Comparison of ENCODE assay signal across 1 cellular context in the genomic region with DNA sequence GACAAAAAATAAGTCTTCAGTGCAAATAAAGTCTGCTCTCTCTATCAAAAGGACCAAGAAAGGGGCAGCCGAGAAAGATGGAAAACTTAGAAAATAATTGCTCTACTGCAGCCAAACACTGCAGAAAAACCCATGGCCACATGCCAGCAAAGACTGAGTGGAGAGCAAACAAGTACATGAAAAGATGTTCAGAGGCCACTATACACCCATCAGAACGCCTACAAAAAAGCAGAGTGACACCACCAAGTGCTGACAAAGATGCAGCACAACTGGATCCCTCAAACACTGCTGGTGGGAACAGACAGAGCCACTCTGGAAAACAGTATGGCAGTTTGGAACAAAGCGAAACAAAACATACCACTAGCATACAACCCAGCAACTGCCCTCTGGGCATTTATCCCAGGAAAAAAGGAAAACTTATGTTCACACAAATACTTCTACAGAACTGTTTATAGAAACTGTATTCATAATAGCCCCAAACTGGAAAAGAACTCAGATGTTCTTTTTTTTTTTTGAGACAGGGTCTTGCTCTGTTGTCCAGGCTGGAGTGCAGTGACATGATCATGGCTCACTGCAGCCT.
TF ChIP-seq lines count a peak whose summit lies in the region.

No MANE protein-coding gene starts in this region.

TF ChIP-seq in IMR-90, 13 proteins besides CTCF, POLR2A, EP300 and RAD21 (continued from another document):
- TF ChIP-seq FOS (IDR thresholded peaks at IDR 0.05; ENCODE audit: low read depth, low read length) (no peak), MXI1 (IDR thresholded peaks at IDR 0.05; ENCODE audit: borderline replicate concordance, low read depth, low read length) (no peak), RCOR1 (IDR thresholded peaks at IDR 0.05; ENCODE audit: insufficient replicate concordance, low read length) (no peak), BHLHE40 (IDR thresholded peaks at IDR 0.05; ENCODE audit: low read depth, low read length) (no peak), MAFK (IDR thresholded peaks at IDR 0.05; ENCODE audit: low read depth, low read length) (no peak), NFE2L2 (IDR thresholded peaks at IDR 0.05; ENCODE audit: low read depth, low read length) (no peak), RFX5 (IDR thresholded peaks at IDR 0.05; ENCODE audit: low read depth, low read length) (no peak), USF2 (IDR thresholded peaks at IDR 0.05; ENCODE audit: low read depth, low read length) (no peak)
- TF ChIP-seq, protein P1, sequence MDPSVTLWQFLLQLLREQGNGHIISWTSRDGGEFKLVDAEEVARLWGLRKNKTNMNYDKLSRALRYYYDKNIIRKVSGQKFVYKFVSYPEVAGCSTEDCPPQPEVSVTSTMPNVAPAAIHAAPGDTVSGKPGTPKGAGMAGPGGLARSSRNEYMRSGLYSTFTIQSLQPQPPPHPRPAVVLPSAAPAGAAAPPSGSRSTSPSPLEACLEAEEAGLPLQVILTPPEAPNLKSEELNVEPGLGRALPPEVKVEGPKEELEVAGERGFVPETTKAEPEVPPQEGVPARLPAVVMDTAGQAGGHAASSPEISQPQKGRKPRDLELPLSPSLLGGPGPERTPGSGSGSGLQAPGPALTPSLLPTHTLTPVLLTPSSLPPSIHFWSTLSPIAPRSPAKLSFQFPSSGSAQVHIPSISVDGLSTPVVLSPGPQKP (IDR thresholded peaks at IDR 0.05; ENCODE audit: borderline replicate concordance, low read depth, low read length) = no peak
